Comparison of ENCODE assay signal across 9 cellular contexts in genomic region chr19:10766681-10767201, GRCh38. TPM values are rescaled to one million over a fixed set of nuclear protein-coding genes. Genes with fewer than 3 reads are reported as not detected.
A peak's percentile ranks its signal among the peaks of the same experiment; 100 is the strongest.
DNase-seq lines count a peak whose midpoint lies in the region; TF ChIP-seq lines count a peak whose summit lies in the region.
"Had no signal": no experiment of that assay in that cellular context is flagged by ENCODE, and none has a peak within 500 bp of the region (broad histone marks: within the 10 kb centered on the region; RNA-seq: fewer than 3 reads in every experiment).

No MANE protein-coding gene starts in this region.

- peaks cover 47 to 81% (median 53%) of the 10 kb centered on the region in 3 donors for H3K4me1 Mint-ChIP-seq in CD8-positive, alpha-beta memory T cell
- H3K4me1 Mint-ChIP-seq in osteocyte (ENCODE audit: unreplicated experiment) (peaks cover 64% of the 10 kb centered on the region), glutamatergic neuron (ENCODE audit: low read depth, unreplicated experiment) (peaks cover 8% of the 10 kb centered on the region)

- in situ Hi-C loops in brain microvascular endothelial cell (cut with HindIII; ENCODE audit: low pct_ligation_motif_present, low sequenced_read_pairs) = no loop called here

- H3K9me3 Mint-ChIP-seq in CD8-positive, alpha-beta memory T cell = no peaks in the 10 kb centered on the region
- H3K9me3 Mint-ChIP-seq in osteocyte (ENCODE audit: unreplicated experiment) = no peaks in the 10 kb centered on the region
- peaks cover 7% of the 10 kb centered on the region for H3K9me3 Mint-ChIP-seq in glutamatergic neuron (ENCODE audit: unreplicated experiment)

- TF ChIP-seq CTCF in osteocyte (IDR thresholded peaks at IDR 0.05) (no peak), brain microvascular endothelial cell (IDR thresholded peaks at IDR 0.05; ENCODE audit: low read depth, low read length, missing control alignments) (no peak), GM10266 (IDR thresholded peaks at IDR 0.05; ENCODE audit: control insufficient read depth, insufficient read depth, low read depth, missing control alignments) (no peak), glutamatergic neuron (IDR thresholded peaks at IDR 0.05; ENCODE audit: partially characterized antibody, unreplicated experiment) (no peak)

- POLR2A ChIA-PET in CD8-positive, alpha-beta memory T cell (lab: Charles Lee) = interaction anchor here (0.7 kb wide), 1 partner anchor 10 kb away, joined by 3 read pairs; no protein-coding TSS in a partner anchor

- no peaks in the 10 kb centered on the region for H3K27me3 Mint-ChIP-seq in CD8-positive, alpha-beta memory T cell
- H3K27me3 Mint-ChIP-seq in osteocyte (ENCODE audit: unreplicated experiment) (no peaks in the 10 kb centered on the region), glutamatergic neuron (ENCODE audit: unreplicated experiment) (peaks cover 9% of the 10 kb centered on the region)
- H3K27me3 Mint-ChIP-seq: activated naive CD8-positive, alpha-beta T cell had no signal

- CTCF ChIA-PET in CD8-positive, alpha-beta memory T cell (lab: Charles Lee) = interaction anchor here (1.0 to 2.0 kb wide), 5 partner anchors 11 to 97 kb away, joined by 3 to 7 read pairs (median 3); partner anchors contain the start of gene DNM2

- H3K9me3 ChIP-seq in CD8-positive, alpha-beta memory T cell (ENCODE audit: low read length) = no peaks in the 10 kb centered on the region

- no peaks in the 10 kb centered on the region for H3K36me3 ChIP-seq in CD8-positive, alpha-beta memory T cell (ENCODE audit: insufficient read depth, low read length)
- peaks cover 5% of the 10 kb centered on the region for H3K36me3 ChIP-seq in brain microvascular endothelial cell (replicated peaks)

- no peak overlapping the region for H3K4me3 Mint-ChIP-seq in CD8-positive, alpha-beta memory T cell
- H3K4me3 Mint-ChIP-seq in osteocyte (ENCODE audit: unreplicated experiment) (no peak overlapping the region), glutamatergic neuron (ENCODE audit: unreplicated experiment) (no peak overlapping the region)
- H3K4me3 Mint-ChIP-seq: activated naive CD8-positive, alpha-beta T cell had no signal

- H3K4me1 ChIP-seq in CD8-positive, alpha-beta memory T cell (ENCODE audit: insufficient read depth, low read length) = peaks cover 37% of the 10 kb centered on the region

- DNase-seq in CD8-positive, alpha-beta memory T cell = no peak
- DNase-seq in NCI-H446 treated with DMSO at 0.1 percent for 48 hours (lab: John Stamatoyannopoulos, UW) (peak; percentile 12), fibroblast of gingiva (ENCODE audit: low read depth) (peak; percentile 43), osteocyte (ENCODE audit: extremely low spot score, unreplicated experiment) (no peak), brain microvascular endothelial cell (no peak), GM10266 (ENCODE audit: extremely low spot score) (no peak), mucosa of gallbladder (ENCODE audit: low spot score) (no peak), glutamatergic neuron (no peak)

- no peak overlapping the region for H3K27ac ChIP-seq in CD8-positive, alpha-beta memory T cell (ENCODE audit: low read depth, low read length)
- H3K27ac ChIP-seq in brain microvascular endothelial cell = no peak overlapping the region

- H3K27me3 ChIP-seq in CD8-positive, alpha-beta memory T cell (ENCODE audit: insufficient read depth, low read length, poor library complexity, severe bottlenecking) = no peaks in the 10 kb centered on the region
- no peaks in the 10 kb centered on the region for H3K27me3 ChIP-seq in brain microvascular endothelial cell (replicated peaks)

- peak overlapping the region in 5 of 8 donors; percentile 21 to 90 (median 73) for H3K27ac Mint-ChIP-seq in CD8-positive, alpha-beta memory T cell
- H3K27ac Mint-ChIP-seq in osteocyte (ENCODE audit: unreplicated experiment) (peak overlapping the region; percentile 71), glutamatergic neuron (ENCODE audit: unreplicated experiment) (no peak overlapping the region)
- H3K27ac Mint-ChIP-seq: activated naive CD8-positive, alpha-beta T cell had no signal

- peaks cover 3 to 56% (median 4%) of the 10 kb centered on the region in 3 donors for H3K36me3 Mint-ChIP-seq in CD8-positive, alpha-beta memory T cell
- peaks cover 7% of the 10 kb centered on the region for H3K36me3 Mint-ChIP-seq in osteocyte (ENCODE audit: unreplicated experiment)
- peaks cover 7% of the 10 kb centered on the region for H3K36me3 Mint-ChIP-seq in glutamatergic neuron (ENCODE audit: unreplicated experiment)

- H3K4me3 ChIP-seq in CD8-positive, alpha-beta memory T cell (ENCODE audit: low read length) = no peak overlapping the region
- no peak overlapping the region for H3K4me3 ChIP-seq in brain microvascular endothelial cell (ENCODE audit: low read depth, low read length)

RNA-seq across cellular contexts. Expression of gene DNM2, which starts 48.9 kb away (rescaled TPM):
- 100 to 1,000 TPM; 154 to 165 TPM for total RNA-seq in CD8-positive, alpha-beta memory T cell
- polyA plus RNA-seq in CD8-positive, alpha-beta memory T cell = 105 TPM
- total RNA-seq in osteocyte (157 and 163 TPM in 2 replicates), mucosa of gallbladder (227 TPM), glutamatergic neuron (ENCODE audit: unreplicated experiment) (227 TPM)

Comparison
In these comparisons a context has a peak if more than half of its experiments do, and no peak if none do; other contexts are left out.
1. DNase-seq: peak in NCI-H446 treated with DMSO at 0.1 percent for 48 hours (single experiment) and fibroblast of gingiva (single experiment); none in CD8-positive, alpha-beta memory T cell (0 of 5), osteocyte (single experiment), brain microvascular endothelial cell (single experiment), GM10266 (single experiment), mucosa of gallbladder (single experiment) and glutamatergic neuron (single experiment).